In the genomic region with DNA sequence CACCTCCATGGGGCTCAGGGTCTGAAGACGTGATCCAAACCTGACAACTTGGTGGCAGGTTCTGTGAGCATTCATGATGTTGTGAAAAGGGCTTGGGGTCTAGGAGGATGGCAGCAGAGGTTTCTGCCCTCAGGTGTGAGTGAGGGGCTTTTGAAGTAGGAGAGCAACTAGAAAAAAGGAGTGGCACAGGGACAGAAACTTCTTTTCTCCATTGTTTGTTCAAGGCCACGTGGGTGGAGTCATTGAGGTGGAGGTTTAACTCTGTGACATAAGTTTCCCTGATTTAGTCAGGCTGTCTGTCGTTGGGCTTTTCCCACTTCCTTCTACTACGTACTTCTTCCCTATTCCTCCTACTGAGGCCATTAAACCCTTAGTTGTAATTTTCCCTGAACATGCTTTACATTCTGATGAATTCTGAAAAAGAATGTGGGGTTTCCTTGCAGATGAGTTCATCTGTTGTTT, we compare ENCODE assay signal across 8 cellular contexts. TPM values are rescaled to one million over a fixed set of nuclear protein-coding genes. Genes with fewer than 3 reads are reported as not detected.
DNase-seq lines count a peak whose midpoint lies in the region; ATAC-seq and TF ChIP-seq lines count a peak whose summit lies in the region.

No MANE protein-coding gene starts in this region.

- H3K27ac ChIP-seq in esophagus squamous epithelium, result peak overlapping the region; percentile 84 to 100 (median 91)

- intact Hi-C loops in esophagus squamous epithelium (cut with DNase I), result no loop called here

- H3K9me3 ChIP-seq in esophagus squamous epithelium (no peaks in the 10 kb centered on the region), skeletal muscle satellite cell (replicated peaks; ENCODE audit: low read length) (no peaks in the 10 kb centered on the region)

- no peak for TF ChIP-seq CTCF in esophagus squamous epithelium (IDR thresholded peaks at IDR 0.05)

- 6 to 32% methylated on average over 3 to 4 of the region's 4 CpGs for WGBS in esophagus squamous epithelium, 2 donors

- TF ChIP-seq POLR2A in esophagus squamous epithelium (IDR thresholded peaks at IDR 0.05), result no peak

- peak overlapping the region; percentile 86 for H3K9ac ChIP-seq in skeletal muscle satellite cell (ENCODE audit: low read depth, low read length)

- ATAC-seq in activated CD4-positive, CD25-positive, alpha-beta regulatory T cell treated with anti-CD3 and anti-CD28 coated beads, Interleukin-2, amount 50 U/mL, for 24 hours, result peak; percentile 3 to 5

- peak overlapping the region in 3 of 4 donors; percentile 14 to 39 (median 16) for H3K4me3 ChIP-seq in esophagus squamous epithelium
- H3K4me3 ChIP-seq in skeletal muscle satellite cell (ENCODE audit: low read length), result peak overlapping the region; percentile 35

- H3K4me2 ChIP-seq in skeletal muscle satellite cell (ENCODE audit: low read length), result peak overlapping the region; percentile 63

- H3K4me1 ChIP-seq in esophagus squamous epithelium (peaks cover 62 to 100% (median 87%) of the 10 kb centered on the region in 3 donors), skeletal muscle satellite cell (ENCODE audit: control insufficient read depth, insufficient read depth, low read length) (peaks cover 85% of the 10 kb centered on the region)

- H3K36me3 ChIP-seq in esophagus squamous epithelium (peaks cover 0 to 14% (median 7%) of the 10 kb centered on the region in 3 donors), skeletal muscle satellite cell (ENCODE audit: insufficient read depth, low read length) (peaks cover 17% of the 10 kb centered on the region)

- peak; percentile 47 for DNase-seq in stimulated activated CD4-positive, alpha-beta T cell treated with anti-CD3 and anti-CD28 coated beads, Interleukin-1b, Interleukin-23, amount 100 ng/mL, for 48 hours
- DNase-seq in stimulated activated CD4-positive, alpha-beta T cell treated with anti-CD3 and anti-CD28 coated beads, Interleukin-12 subunit alpha, Interleukin-12 subunit beta, amount 100 ng/mL, for 4 hours, result no peak
- DNase-seq in esophagus squamous epithelium (lab: John Stamatoyannopoulos, UW) (no peak), NCI-H82 (lab: John Stamatoyannopoulos, UW) (no peak), NCI-H187 treated with DMSO at 0.1 percent for 48 hours (lab: John Stamatoyannopoulos, UW) (no peak), NCI-H510A treated with DMSO at 0.1 percent for 48 hours (lab: John Stamatoyannopoulos, UW) (no peak)

- no peaks in the 10 kb centered on the region for H3K27me3 ChIP-seq in esophagus squamous epithelium
- H3K27me3 ChIP-seq in skeletal muscle satellite cell (ENCODE audit: control insufficient read depth, insufficient read depth, low read length), result no peaks in the 10 kb centered on the region

RNA-seq across cellular contexts. Expression of a gene that starts 13.1 kb away (rescaled TPM):
- 100 to 1,000 TPM in 2 of 4 donors, 10 to 100 TPM in 2; 71.9 to 132 (median 114) TPM for total RNA-seq in esophagus squamous epithelium
- 72.1 and 75.3 TPM in 2 replicates for total RNA-seq in skeletal muscle satellite cell (2012; rRNA removed)

RNA-seq across cellular contexts. Expression of a gene that starts 53.9 kb away (rescaled TPM):
- total RNA-seq in esophagus squamous epithelium, result 10 to 100 TPM in 3 of 4 donors, 1 to 10 TPM in 1; 9.0 to 22.0 (median 15.0) TPM
- total RNA-seq in skeletal muscle satellite cell (2012; rRNA removed), result 1.5 and 2.5 TPM in 2 replicates

RNA-seq across cellular contexts. Expression of a gene that starts 57.3 kb away (rescaled TPM):
- 100 to 1,000 TPM in 1 of 4 donors, 10 to 100 TPM in 3; 63.6 to 111 (median 77.3) TPM for total RNA-seq in esophagus squamous epithelium
- total RNA-seq in skeletal muscle satellite cell (2012; rRNA removed), result 62.9 and 96.6 TPM in 2 replicates

RNA-seq across cellular contexts. Expression of a gene that starts 57.6 kb away (rescaled TPM):
- total RNA-seq in esophagus squamous epithelium, result 10 to 100 TPM in 2 of 4 donors, 1 to 10 TPM in 2; 9.1 to 20.7 (median 11.2) TPM
- 8.1 and 8.7 TPM in 2 replicates for total RNA-seq in skeletal muscle satellite cell (2012; rRNA removed)
